ENCODE assay signal across 30 cellular contexts in the genomic region with DNA sequence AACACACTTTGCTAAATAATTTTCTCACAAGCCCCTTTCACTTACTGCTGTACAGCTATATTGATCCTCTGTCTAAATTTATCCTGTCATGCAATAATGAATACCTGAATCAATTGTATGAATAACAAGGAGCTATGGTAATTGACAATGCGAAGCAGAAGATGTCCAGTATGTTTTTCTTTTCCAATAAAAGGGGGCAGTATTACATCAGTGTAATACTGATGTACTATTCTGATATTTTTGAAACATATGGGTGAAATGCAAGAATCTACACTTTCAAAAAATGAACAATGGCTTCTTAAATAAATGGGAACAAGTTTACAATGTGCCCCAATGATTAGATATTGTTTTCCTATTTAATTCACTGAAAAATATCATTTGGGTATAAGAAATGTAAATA.
"Had no signal": no experiment of that assay in that cellular context is flagged by ENCODE, and none has a peak within 500 bp of the region (broad histone marks: within the 10 kb centered on the region; RNA-seq: fewer than 3 reads in every experiment).

No MANE protein-coding gene starts in this region.

- H3K4me3 ChIP-seq: cardiac muscle cell, K562 had no signal

- ATAC-seq: activated CD8-positive, alpha-beta memory T cell treated with anti-CD3 and anti-CD28 coated beads, Interleukin-2, amount 10 ng/mL, durations not matched to agents 7 days and 5 days; K562; PC-3; T-cell had no signal

- H3K9me3 Mint-ChIP-seq: activated B cell treated with CpG ODN at 0.5 μM for 24 hours; activated CD4-positive, alpha-beta T cell treated with anti-CD3 and anti-CD28 coated beads, Interleukin-2, amount 10 ng/mL, durations not matched to agents 24 days and 14 days; activated T-helper 1 cell treated with anti-CD3 and anti-CD28 coated beads, Interleukin-12 subunit alpha, Interleukin-12 subunit beta, Interleukin-2, Interleukin-4 antibody, amounts not matched to agents 30 ng/mL and 10 ng/mL and 1 ng/mL, durations not matched to agents 14 hours and 24 hours and 36 hours had no signal

- H3K27me3 ChIP-seq: brain microvascular endothelial cell, cardiac muscle cell had no signal

- H3K36me3 ChIP-seq: brain microvascular endothelial cell, cardiac muscle cell had no signal

- H3K27ac ChIP-seq: brain microvascular endothelial cell, cardiac muscle cell had no signal

- DNase-seq: activated B cell treated with CpG ODN at 0.5 μM for 24 hours; activated CD4-positive, alpha-beta T cell treated with anti-CD3 and anti-CD28 coated beads for 1 hour; activated CD4-positive, alpha-beta T cell treated with anti-CD3 and anti-CD28 coated beads, Interleukin-2, amount 10 ng/mL, durations not matched to agents 24 days and 14 days; activated CD4-positive, alpha-beta T cell treated with anti-CD3 and anti-CD28 coated beads, Interleukin-2, amount 50 U/mL, for 48 hours; activated CD8-positive, alpha-beta memory T cell treated with anti-CD3 and anti-CD28 coated beads, Interleukin-2, amount 10 ng/mL, durations not matched to agents 7 days and 5 days; activated effector memory CD4-positive, alpha-beta T cell treated with anti-CD3 and anti-CD28 coated beads, Interleukin-2, amount 50 U/mL, for 16 hours; activated naive CD4-positive, alpha-beta T cell treated with Interleukin-2 at 50 U/mL for 16 hours; activated T-cell treated with anti-CD3 and anti-CD28 coated beads, Interleukin-2, amount 50 U/mL, for 24 hours; amygdala; brain microvascular endothelial cell; Karpas-422; MM.1S; NCI-H1105 treated with DMSO at 0.1 percent for 48 hours; NCI-H1436 treated with DMSO at 0.1 percent for 48 hours; NCI-H187; NCI-H2081 treated with DMSO at 0.1 percent for 48 hours; NCI-H2171; NCI-H2227 treated with DMSO at 0.1 percent for 48 hours; NCI-H526; NCI-H774; NK-92 treated with Interleukin-12 subunit alpha and Interleukin-12 subunit beta, amount 100 ng/mL, for 24 hours; PC-3; SHP77 treated with DMSO at 0.1 percent for 48 hours; T-cell; T-helper 2 cell; T1000 had no signal

- H3K4me1 Mint-ChIP-seq: activated B cell treated with CpG ODN at 0.5 μM for 24 hours; activated CD4-positive, alpha-beta T cell treated with anti-CD3 and anti-CD28 coated beads, Interleukin-2, amount 10 ng/mL, durations not matched to agents 24 days and 14 days; activated CD8-positive, alpha-beta memory T cell treated with anti-CD3 and anti-CD28 coated beads, Interleukin-2, amount 10 ng/mL, durations not matched to agents 7 days and 5 days; T-cell had no signal

- H3K4me3 Mint-ChIP-seq: activated B cell treated with CpG ODN at 0.5 μM for 24 hours; activated CD4-positive, alpha-beta T cell treated with anti-CD3 and anti-CD28 coated beads, Interleukin-2, amount 10 ng/mL, durations not matched to agents 24 days and 14 days; activated CD8-positive, alpha-beta memory T cell treated with anti-CD3 and anti-CD28 coated beads, Interleukin-2, amount 10 ng/mL, durations not matched to agents 7 days and 5 days; activated naive CD8-positive, alpha-beta T cell; activated T-cell treated with anti-CD3 and anti-CD28 coated beads, Interleukin-2, amount 50 U/mL, for 24 hours; activated T-helper 1 cell treated with anti-CD3 and anti-CD28 coated beads, Interleukin-12 subunit alpha, Interleukin-12 subunit beta, Interleukin-2, Interleukin-4 antibody, amounts not matched to agents 30 ng/mL and 10 ng/mL and 1 ng/mL, durations not matched to agents 14 hours and 24 hours and 36 hours; T-cell had no signal

- H3K36me3 Mint-ChIP-seq: activated CD8-positive, alpha-beta memory T cell treated with anti-CD3 and anti-CD28 coated beads, Interleukin-2, amount 10 ng/mL, durations not matched to agents 7 days and 5 days; activated naive CD8-positive, alpha-beta T cell; T-cell had no signal

- H3K27ac Mint-ChIP-seq: activated B cell treated with CpG ODN at 0.5 μM for 24 hours; activated CD4-positive, alpha-beta T cell treated with anti-CD3 and anti-CD28 coated beads, Interleukin-2, amount 10 ng/mL, durations not matched to agents 24 days and 14 days; activated CD8-positive, alpha-beta memory T cell treated with anti-CD3 and anti-CD28 coated beads, Interleukin-2, amount 10 ng/mL, durations not matched to agents 7 days and 5 days; activated naive CD8-positive, alpha-beta T cell; activated T-cell treated with anti-CD3 and anti-CD28 coated beads, Interleukin-2, amount 50 U/mL, for 24 hours; activated T-helper 1 cell treated with anti-CD3 and anti-CD28 coated beads, Interleukin-12 subunit alpha, Interleukin-12 subunit beta, Interleukin-2, Interleukin-4 antibody, amounts not matched to agents 30 ng/mL and 10 ng/mL and 1 ng/mL, durations not matched to agents 14 hours and 24 hours and 36 hours; T-cell had no signal

- H3K27me3 Mint-ChIP-seq: activated B cell treated with CpG ODN at 0.5 μM for 24 hours; activated CD4-positive, alpha-beta T cell treated with anti-CD3 and anti-CD28 coated beads, Interleukin-2, amount 10 ng/mL, durations not matched to agents 24 days and 14 days; activated CD8-positive, alpha-beta memory T cell treated with anti-CD3 and anti-CD28 coated beads, Interleukin-2, amount 10 ng/mL, durations not matched to agents 7 days and 5 days; activated naive CD8-positive, alpha-beta T cell; activated T-cell treated with anti-CD3 and anti-CD28 coated beads, Interleukin-2, amount 50 U/mL, for 24 hours; T-cell had no signal
